ENCODE assay signal across 20 cellular contexts in the genomic region with DNA sequence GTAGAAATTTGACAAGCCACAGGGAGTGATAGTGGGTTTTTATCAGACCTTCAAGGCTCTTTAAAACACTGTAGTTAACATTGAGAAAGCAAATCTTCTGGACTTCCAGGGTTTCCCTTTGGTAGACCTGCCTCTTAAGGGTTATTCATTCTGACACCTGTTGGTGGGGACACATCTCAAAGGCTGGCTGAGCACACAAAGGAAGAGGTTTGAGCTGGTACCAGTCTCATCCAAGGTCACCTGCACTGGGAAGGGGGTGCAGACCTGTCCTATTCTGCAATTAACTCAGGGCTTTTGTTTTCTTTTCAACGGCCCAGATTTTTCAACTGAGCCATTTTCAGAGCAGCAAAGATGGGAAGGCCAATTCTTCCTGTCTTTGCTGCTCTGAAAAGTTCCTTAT. TPM values are rescaled to one million over a fixed set of nuclear protein-coding genes. Genes with fewer than 3 reads are reported as not detected.
DNase-seq lines count a peak whose midpoint lies in the region; ATAC-seq, FAIRE-seq and TF ChIP-seq lines count a peak whose summit lies in the region.
"Had no signal": no experiment of that assay in that cellular context is flagged by ENCODE, and none has a peak within 500 bp of the region (broad histone marks: within the 10 kb centered on the region; RNA-seq: fewer than 3 reads in every experiment).

No MANE protein-coding gene starts in this region.

- peak; percentile 36 for ATAC-seq in GM21447 (IDR thresholded peaks at IDR 0.05; ENCODE audit: unreplicated experiment)
- ATAC-seq in HepG2, result no peak
- no peak for ATAC-seq in natural killer cell
- ATAC-seq: foreskin keratinocyte, left cardiac atrium, sciatic nerve had no signal

- H3K27me3 ChIP-seq in GM06990 (replicated peaks; ENCODE audit: control insufficient read depth, insufficient read depth, low read length) (no peaks in the 10 kb centered on the region; the same call in 1 of the 2 replicates), HUES48 (ENCODE audit: control insufficient read depth, insufficient read depth, low read length) (no peaks in the 10 kb centered on the region), HepG2 (ENCODE audit: control insufficient read depth in 1 of 2, insufficient read depth in 2 of 2, low read length in 2 of 2) (no peaks in the 10 kb centered on the region)
- H3K27me3 ChIP-seq: colonic mucosa, foreskin keratinocyte had no signal

- POLR2A ChIA-PET in HepG2 (lab: Yijun Ruan, JAX), result interaction anchor here (0.9 to 1.3 kb wide), 2 partner anchors 28 to 30 kb away, joined by 3 read pairs; no protein-coding TSS in a partner anchor

- peaks cover 0 to 4% of the 10 kb centered on the region in 2 donors for H3K4me1 Mint-ChIP-seq in natural killer cell

- peak; percentile 12 for TF ChIP-seq CTCF in GM06990 (IDR thresholded peaks at IDR 0.05; ENCODE audit: insufficient read depth, low read length, poor library complexity, severe bottlenecking)
- 0 out of 2 replicates have a peak, but pooled peaks have one; percentile 7 for TF ChIP-seq CTCF in HepG2 (CRISPR knock-in tag; IDR thresholded peaks at IDR 0.05)
- TF ChIP-seq CTCF in natural killer cell (IDR thresholded peaks at IDR 0.05), result no peak

- CTCF ChIA-PET in HepG2 (lab: Yijun Ruan, JAX; ENCODE audit: low intra/inter-chr PET ratio, low total read pairs), result no interaction called here

- in situ Hi-C loops in HepG2 (cut with HindIII; ENCODE audit: extremely low pct_ligation_motif_present, low pct_unique_long_range_greater_than_20kb) (no loop called here), G401 (cut with HindIII; ENCODE audit: low sequenced_read_pairs) (no loop called here), ACHN (cut with HindIII; ENCODE audit: low pct_ligation_motif_present, low pct_unique_long_range_greater_than_20kb, low sequenced_read_pairs) (no loop called here)

- intact Hi-C loops in HepG2 (cut with micrococcal nuclease; ENCODE audit: unreplicated experiment) (no loop called here), natural killer cell (cut with micrococcal nuclease) (no loop called here)

- TF ChIP-seq EP300 in HepG2 (IDR thresholded peaks at IDR 0.05; ENCODE audit: low read depth in 2 of 2, low read length in 2 of 2) (no peak), HepG2 (CRISPR knock-in tag; IDR thresholded peaks at IDR 0.05; ENCODE audit: borderline replicate concordance) (no peak)

- TF ChIP-seq RAD21 in HepG2 (CRISPR knock-in tag; IDR thresholded peaks at IDR 0.05), result no peak

- BruUV-seq in HepG2 (replicated peaks; lab: Mats Ljungman, UMichigan), result no TSS peak

- peaks cover 6 to 7% of the 10 kb centered on the region in 2 donors for H3K27me3 Mint-ChIP-seq in natural killer cell (ENCODE audit: low read depth in 2 of 2)
- H3K27me3 Mint-ChIP-seq: activated naive CD4-positive, alpha-beta T cell treated with anti-CD3 and anti-CD28 coated beads, Interleukin-2, amount 50 U/mL, for 24 hours had no signal

- H3K4me2 ChIP-seq in HepG2 (ENCODE audit: low read depth, low read length), result no peak overlapping the region

- DNase-seq in GM06990 (ENCODE audit: extremely low read depth, insufficient read length), result no peak
- no peak for DNase-seq in HepG2 (ENCODE audit: low spot score)
- no peak for DNase-seq in G401 (ENCODE audit: low spot score)
- DNase-seq in natural killer cell, result no peak
- no peak for DNase-seq in NCI-H1930 (lab: John Stamatoyannopoulos, UW)
- no peak for DNase-seq in ACHN
- DNase-seq: activated CD4-positive, alpha-beta T cell treated with anti-CD3 and anti-CD28 coated beads, Interleukin-2, amount 10 ng/mL, durations not matched to agents 24 days and 14 days; CD4-positive, CD25-positive, alpha-beta regulatory T cell; colonic mucosa; DMS79 treated with DMSO at 0.1 percent for 48 hours; foreskin keratinocyte; left cardiac atrium; NCI-H2171 treated with DMSO at 0.1 percent for 48 hours; NCI-H82 had no signal

- H3K9me3 Mint-ChIP-seq in natural killer cell, result no peaks in the 10 kb centered on the region
- H3K9me3 Mint-ChIP-seq: activated CD4-positive, alpha-beta T cell treated with anti-CD3 and anti-CD28 coated beads, Interleukin-2, amount 10 ng/mL, durations not matched to agents 24 days and 14 days; activated naive CD4-positive, alpha-beta T cell treated with anti-CD3 and anti-CD28 coated beads, Interleukin-2, amount 50 U/mL, for 24 hours; CD4-positive, CD25-positive, alpha-beta regulatory T cell had no signal

- no peaks in the 10 kb centered on the region for H4K20me1 ChIP-seq in HepG2 (ENCODE audit: insufficient read depth, low read length)

- no peak overlapping the region for H3K9ac ChIP-seq in HUES48 (ENCODE audit: low read depth, low read length)
- no peak overlapping the region for H3K9ac ChIP-seq in HepG2 (ENCODE audit: insufficient read depth, low read depth, low read length)

- H3K27ac Mint-ChIP-seq in natural killer cell, result no peak overlapping the region
- H3K27ac Mint-ChIP-seq: activated CD4-positive, alpha-beta T cell treated with anti-CD3 and anti-CD28 coated beads, Interleukin-2, amount 10 ng/mL, durations not matched to agents 24 days and 14 days; activated naive CD4-positive, alpha-beta T cell treated with anti-CD3 and anti-CD28 coated beads, Interleukin-2, amount 50 U/mL, for 24 hours; CD4-positive, CD25-positive, alpha-beta regulatory T cell had no signal

- 36% methylated on average over 1 of the region's 1 CpG for WGBS in HepG2 (ENCODE audit: low lambda C conversion rate)

- TF ChIP-seq POLR2A in HepG2 (IDR thresholded peaks at IDR 0.05; ENCODE audit: insufficient read depth in 1 of 2, low read depth in 2 of 2, low read length in 2 of 2), result no peak

- no peaks in the 10 kb centered on the region for H3K36me3 Mint-ChIP-seq in natural killer cell
- H3K36me3 Mint-ChIP-seq: activated naive CD4-positive, alpha-beta T cell treated with anti-CD3 and anti-CD28 coated beads, Interleukin-2, amount 50 U/mL, for 24 hours; CD4-positive, CD25-positive, alpha-beta regulatory T cell had no signal

- H3K36me3 ChIP-seq in GM06990 (ENCODE audit: control insufficient read depth, insufficient read depth, low read length), result no peaks in the 10 kb centered on the region
- H3K36me3 ChIP-seq in HUES48 (ENCODE audit: control insufficient read depth, insufficient read depth, low read length), result no peaks in the 10 kb centered on the region
- no peaks in the 10 kb centered on the region for H3K36me3 ChIP-seq in HepG2 (replicated peaks in 1 of 2; ENCODE audit: control insufficient read depth in 1 of 2, insufficient read depth in 2 of 2, low read length in 2 of 2)
- H3K36me3 ChIP-seq: colonic mucosa had no signal

- H3K4me3 Mint-ChIP-seq in natural killer cell, result no peak overlapping the region
- H3K4me3 Mint-ChIP-seq: activated CD4-positive, alpha-beta T cell treated with anti-CD3 and anti-CD28 coated beads, Interleukin-2, amount 10 ng/mL, durations not matched to agents 24 days and 14 days; activated naive CD4-positive, alpha-beta T cell treated with anti-CD3 and anti-CD28 coated beads, Interleukin-2, amount 50 U/mL, for 24 hours; CD4-positive, CD25-positive, alpha-beta regulatory T cell had no signal

- H3K79me2 ChIP-seq in HepG2 (ENCODE audit: insufficient read depth, low read length), result no peaks in the 10 kb centered on the region

- no peak overlapping the region for H2AFZ ChIP-seq in HepG2 (ENCODE audit: low read length)

- H3K9me3 ChIP-seq in HUES48 (ENCODE audit: control insufficient read depth, insufficient read depth, low read length) (no peaks in the 10 kb centered on the region), HepG2 (ENCODE audit: low read length) (no peaks in the 10 kb centered on the region)
- H3K9me3 ChIP-seq: colonic mucosa had no signal

- H3K4me3 ChIP-seq in GM06990 (replicated peaks; ENCODE audit: low read depth, low read length) (no peak overlapping the region), HUES48 (ENCODE audit: low read depth, low read length) (no peak overlapping the region), HepG2 (replicated peaks in 1 of 3; ENCODE audit: insufficient read depth in 1 of 3, low read depth in 2 of 3, low read length in 3 of 3) (no peak overlapping the region)
- H3K4me3 ChIP-seq: colonic mucosa had no signal

- FAIRE-seq in HepG2 (lab: Jason Lieb, UNC), result no peak
- FAIRE-seq: endothelial cell of umbilical vein, urothelium cell line had no signal

- peaks cover 19% of the 10 kb centered on the region for H3K4me1 ChIP-seq in HUES48 (ENCODE audit: control insufficient read depth, insufficient read depth, low read length)
- peaks cover 78% of the 10 kb centered on the region for H3K4me1 ChIP-seq in HepG2 (ENCODE audit: insufficient read depth, low read length)
- H3K4me1 ChIP-seq: foreskin keratinocyte had no signal

- peak overlapping the region; percentile 82 for H3K27ac ChIP-seq in HUES48 (ENCODE audit: low read depth, low read length)
- H3K27ac ChIP-seq in HepG2 (ENCODE audit: extremely low read length, insufficient read depth, low read length), result no peak overlapping the region
- H3K27ac ChIP-seq: colonic mucosa, foreskin keratinocyte had no signal

TF ChIP-seq in HepG2, 621 proteins besides CTCF, POLR2A, EP300 and RAD21 (continues in another document):
- no peak for TF ChIP-seq CENPT (CRISPR knock-in tag; IDR thresholded peaks at IDR 0.05; ENCODE audit: low read depth)

RNA-seq across cellular contexts. Expression of a gene that starts 45.6 kb away (rescaled TPM):
- total RNA-seq in HepG2 (2016; rRNA removed; fragmentation: Illumina TruSeq; extraction: Trizol), result 0.15 and 0.21 TPM in 2 replicates
- total RNA-seq in HepG2 (2016; cell fraction: cytosol; rRNA removed; fragmentation: Illumina TruSeq; extraction: Trizol; ENCODE audit: low read depth), result 0.10 TPM in 1 of 2 replicates, not detected in the other
- total RNA-seq in HepG2 (2016; cell fraction: insoluble cytoplasmic fraction; rRNA removed; fragmentation: Illumina TruSeq; extraction: Trizol), result 0.22 TPM in 1 of 2 replicates, not detected in the other
- 0.07 and 0.22 TPM in 2 replicates for total RNA-seq in HepG2 (2016; cell fraction: membrane; rRNA removed; fragmentation: Illumina TruSeq; extraction: Trizol)
- 0.25 and 0.53 TPM in 2 replicates for total RNA-seq in HepG2 (2016; cell fraction: nucleus; rRNA removed; fragmentation: Illumina TruSeq; extraction: Trizol)
- 0.78 and 1.2 TPM in 2 replicates for polyA plus RNA-seq in HepG2 (2011; rRNA removed)
- 0.50 and 0.72 TPM in 2 replicates for polyA plus RNA-seq in HepG2 (2011; cell fraction: cytosol; rRNA removed)
- 1.3 TPM in 2 replicates for polyA plus RNA-seq in HepG2 (2011; cell fraction: nucleus; rRNA removed)
- polyA plus RNA-seq in HepG2 (2012), result 6.0 and 7.3 TPM in 2 replicates
- polyA plus RNA-seq in HepG2 (2016; cell fraction: cytosol; fragmentation: Illumina TruSeq; extraction: Trizol; ENCODE audit: low read depth), result not detected in 2 replicates
- polyA plus RNA-seq in HepG2 (2016; cell fraction: insoluble cytoplasmic fraction; fragmentation: Illumina TruSeq; extraction: Trizol; ENCODE audit: low read depth), result not detected in 2 replicates
- not detected in 2 replicates for polyA plus RNA-seq in HepG2 (2016; cell fraction: membrane; fragmentation: Illumina TruSeq; extraction: Trizol; ENCODE audit: low read depth)
- 0.90 and 1.3 TPM in 2 replicates for polyA plus RNA-seq in HepG2 (2016; cell fraction: nucleus; fragmentation: Illumina TruSeq; extraction: Trizol; ENCODE audit: insufficient read depth, low read depth)
- 1.0 TPM in 2 replicates for polyA minus RNA-seq in HepG2 (2011; rRNA and poly(A)+ RNA removed; ENCODE audit: low replicate concordance)
- polyA minus RNA-seq in HepG2 (2011; cell fraction: cytosol; rRNA and poly(A)+ RNA removed), result 0.30 and 0.88 TPM in 2 replicates
- 0.62 and 0.77 TPM in 2 replicates for polyA minus RNA-seq in HepG2 (2011; cell fraction: nucleus; rRNA and poly(A)+ RNA removed)
- total RNA-seq in G401 (2014; rRNA removed; shearing (Covaris generic)), result 0.49 and 0.68 TPM in 2 replicates
- 1 to 10 TPM in 1 of 3 donors, under 1 TPM in 2; 0.63 to 1.5 (median 0.71) TPM for total RNA-seq in natural killer cell
- polyA plus RNA-seq: CD4-positive, CD25-positive, alpha-beta regulatory T cell had no signal
